ENCODE assay signal across 1 cellular context in the genomic region with DNA sequence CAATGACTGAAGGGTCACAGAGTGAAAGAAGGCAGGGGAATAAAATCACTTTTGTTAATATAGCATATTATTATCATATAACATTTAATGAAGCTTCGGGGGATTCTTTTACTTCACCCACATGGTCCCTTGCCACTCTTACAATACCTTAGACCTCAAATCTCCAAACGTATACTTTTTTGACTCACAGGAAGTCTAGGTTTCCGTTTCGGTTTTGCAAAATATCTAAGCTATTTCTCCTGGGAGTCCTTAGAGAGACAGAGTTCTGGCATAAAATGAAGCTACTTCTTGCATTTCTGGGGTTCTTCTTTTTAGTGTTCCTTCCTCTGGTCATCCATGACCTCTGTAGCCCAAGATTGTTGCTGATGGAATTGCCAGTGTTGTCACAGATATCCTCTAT.
TF ChIP-seq lines count a peak whose summit lies in the region.

No MANE protein-coding gene starts in this region.

TF ChIP-seq in GM23338, 12 proteins besides CTCF, POLR2A, EP300 and RAD21 (continued from another document):
- TF ChIP-seq ZNF462 (CRISPR knock-in tag; IDR thresholded peaks at IDR 0.05) = no peak
